2 cellular contexts compared by ENCODE assay signal in genomic region chr19:15108845-15109767, GRCh38.
TF ChIP-seq lines count a peak whose summit lies in the region.

No MANE protein-coding gene starts in this region.

TF ChIP-seq in HepG2, 621 proteins besides CTCF, POLR2A, EP300 and RAD21:
- TF ChIP-seq SETDB1 (CRISPR knock-in tag; IDR thresholded peaks at IDR 0.05; ENCODE audit: borderline replicate concordance) (no peak), ZNF263 (CRISPR knock-in tag; IDR thresholded peaks at IDR 0.05) (peak; percentile 83)

TF ChIP-seq in endothelial cell of umbilical vein, 7 proteins besides CTCF, POLR2A, EP300 and RAD21:
- TF ChIP-seq EZH2 (IDR thresholded peaks at IDR 0.05; ENCODE audit: borderline replicate concordance, low read depth, low read length, severe bottlenecking) (no peak), POLR2AphosphoS5 (IDR thresholded peaks at IDR 0.05; ENCODE audit: insufficient read depth, low read depth, low read length) (no peak), FOS (IDR thresholded peaks at IDR 0.05; ENCODE audit: borderline replicate concordance, insufficient read depth, low read length) (no peak), GATA2 (IDR thresholded peaks at IDR 0.05; ENCODE audit: insufficient read depth, insufficient read length, low read depth, low read length) (no peak), MAX (IDR thresholded peaks at IDR 0.05; ENCODE audit: insufficient read depth, insufficient read length) (no peak), JUN (IDR thresholded peaks at IDR 0.05; ENCODE audit: borderline replicate concordance, insufficient read depth, insufficient read length, low read depth) (no peak), MYC (IDR thresholded peaks at IDR 0.05; ENCODE audit: low read depth, low read length) (no peak)
